ENCODE assay signal across 8 cellular contexts in the genomic region with DNA sequence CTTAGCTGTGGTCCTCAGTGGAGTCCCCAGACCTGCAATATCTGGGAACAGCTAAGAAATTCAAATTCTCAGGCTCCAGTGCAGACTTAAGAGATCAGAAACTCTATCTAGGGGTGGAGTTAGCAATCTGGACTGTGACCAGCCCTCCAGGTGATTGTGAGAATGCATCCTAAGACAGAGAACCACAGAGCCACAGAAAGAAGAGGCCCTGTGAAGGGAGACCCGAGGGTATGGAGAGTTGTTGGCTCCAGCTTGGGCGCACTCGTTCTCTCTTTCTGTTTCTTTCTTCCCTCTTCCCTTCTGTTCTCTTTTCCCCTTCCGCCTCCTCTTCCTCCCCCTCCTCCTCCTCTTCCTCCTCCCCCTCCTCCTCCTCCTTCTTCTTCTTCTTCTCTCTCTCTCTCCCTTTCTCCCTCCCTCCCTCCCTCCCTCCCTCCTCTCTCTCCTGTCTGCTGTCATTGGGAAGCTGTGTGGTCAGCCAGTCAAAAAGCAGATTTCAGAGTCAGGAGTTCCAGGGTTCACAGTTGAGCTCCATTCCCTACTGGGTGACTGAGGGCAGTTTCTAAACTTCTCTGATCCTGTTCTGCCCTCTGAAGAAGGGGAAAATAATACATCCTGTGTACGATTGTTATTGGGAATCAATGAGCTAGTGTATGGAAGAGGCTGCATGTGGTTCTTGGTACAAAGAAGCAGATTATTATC.
DNase-seq lines count a peak whose midpoint lies in the region; ATAC-seq, FAIRE-seq and TF ChIP-seq lines count a peak whose summit lies in the region.

No MANE protein-coding gene starts in this region.

- no peak overlapping the region for H3K4me3 Mint-ChIP-seq in chondrocyte (ENCODE audit: unreplicated experiment)
- no peak overlapping the region for H3K4me3 Mint-ChIP-seq in effector memory CD8-positive, alpha-beta T cell

- H3K4me3 ChIP-seq in pancreas, result no peak overlapping the region

- TF ChIP-seq CTCF in chondrocyte (IDR thresholded peaks at IDR 0.05) (no peak), pancreas (IDR thresholded peaks at IDR 0.05) (no peak)

- H3K36me3 Mint-ChIP-seq in chondrocyte (ENCODE audit: low read depth), result no peaks in the 10 kb centered on the region
- peaks cover 3% of the 10 kb centered on the region for H3K36me3 Mint-ChIP-seq in effector memory CD8-positive, alpha-beta T cell (ENCODE audit: insufficient read depth)

- no peaks in the 10 kb centered on the region for H3K9me3 ChIP-seq in pancreas

- H3K27me3 ChIP-seq in pancreas, result no peaks in the 10 kb centered on the region

- peak; percentile 39 for ATAC-seq in GM18502 (IDR thresholded peaks at IDR 0.05; ENCODE audit: poor library complexity, unreplicated experiment)
- no peak for ATAC-seq in pancreas
- no peak for ATAC-seq in HG03565 (IDR thresholded peaks at IDR 0.05; ENCODE audit: unreplicated experiment)
- no peak for ATAC-seq in effector memory CD8-positive, alpha-beta T cell (replicated peaks)

- DNase-seq in HK-2 (ENCODE audit: unreplicated experiment) (peak; percentile 62), chondrocyte (ENCODE audit: low spot score) (no peak), pancreas (no peak), Kasumi-1 (lab: John Stamatoyannopoulos, UW) (no peak), SIG-M5 treated with dmso at 0.1 percent for 504 hours (lab: John Stamatoyannopoulos, UW; ENCODE audit: unreplicated experiment) (no peak)
- no peak for DNase-seq in effector memory CD8-positive, alpha-beta T cell

- no peaks in the 10 kb centered on the region for H3K9me3 Mint-ChIP-seq in chondrocyte (ENCODE audit: low read depth)
- no peaks in the 10 kb centered on the region for H3K9me3 Mint-ChIP-seq in effector memory CD8-positive, alpha-beta T cell

- peaks cover 65% of the 10 kb centered on the region for H3K4me1 Mint-ChIP-seq in chondrocyte (ENCODE audit: low read depth)
- peaks cover 6 to 30% of the 10 kb centered on the region in 2 donors for H3K4me1 Mint-ChIP-seq in effector memory CD8-positive, alpha-beta T cell (ENCODE audit: low read depth in 2 of 2)

- no peaks in the 10 kb centered on the region for H3K36me3 ChIP-seq in pancreas

- peak overlapping the region; percentile 95 for H3K27ac Mint-ChIP-seq in chondrocyte (ENCODE audit: unreplicated experiment)
- H3K27ac Mint-ChIP-seq in effector memory CD8-positive, alpha-beta T cell, result no peak overlapping the region

- intact Hi-C loops in pancreas (cut with DNase I), result no loop called here

- no peak for FAIRE-seq in pancreas (lab: Jason Lieb, UNC)

- H3K27me3 Mint-ChIP-seq in chondrocyte (ENCODE audit: low read depth), result no peaks in the 10 kb centered on the region
- H3K27me3 Mint-ChIP-seq in effector memory CD8-positive, alpha-beta T cell, result peaks cover 22 to 47% of the 10 kb centered on the region in 2 donors

- WGBS in pancreas, 2 donors, result 69 to 78% methylated on average over 4 to 5 of the region's 5 CpGs

- H3K4me1 ChIP-seq in pancreas, result peaks cover 17 to 39% (median 23%) of the 10 kb centered on the region in 3 donors

- H3K27ac ChIP-seq in pancreas, result peak overlapping the region in 3 of 4 donors; percentile 24 to 63 (median 27)
